ENCODE assay signal across 10 cellular contexts in genomic region chrX:46444011-46444410, GRCh38.
A peak's percentile ranks its signal among the peaks of the same experiment; 100 is the strongest.
DNase-seq lines count a peak whose midpoint lies in the region; ATAC-seq lines count a peak whose summit lies in the region.
"Had no signal": no experiment of that assay in that cellular context is flagged by ENCODE, and none has a peak within 500 bp of the region (broad histone marks: within the 10 kb centered on the region; RNA-seq: fewer than 3 reads in every experiment).

No MANE protein-coding gene starts in this region.

- no peak overlapping the region for H3K4me3 ChIP-seq in skeletal muscle cell (ENCODE audit: low read depth, low read length)

- intact Hi-C loops in activated CD4-positive, alpha-beta memory T cell treated with anti-CD3 and anti-CD28 coated beads for 36 hours (cut with micrococcal nuclease): loop anchor here (10.0 kb wide), 1 partner anchor 131 kb away; the partner anchor contains the start of gene CHST7

- POLR2A ChIA-PET in activated CD4-positive, alpha-beta memory T cell treated with anti-CD3 and anti-CD28 coated beads for 36 hours (lab: Charles Lee): no interaction called here
- POLR2A ChIA-PET in activated CD4-positive, alpha-beta memory T cell treated with anti-CD3 and anti-CD28 coated beads, Interleukin-2, amount 10 ng/mL, durations not matched to agents 7 days and 5 days (lab: Charles Lee): no interaction called here

- no peaks in the 10 kb centered on the region for H3K27me3 Mint-ChIP-seq in activated CD4-positive, alpha-beta memory T cell treated with anti-CD3 and anti-CD28 coated beads for 36 hours
- H3K27me3 Mint-ChIP-seq in activated CD4-positive, alpha-beta memory T cell treated with anti-CD3 and anti-CD28 coated beads, Interleukin-2, amount 10 ng/mL, durations not matched to agents 7 days and 5 days: no peaks in the 10 kb centered on the region

- H3K27ac Mint-ChIP-seq in activated CD4-positive, alpha-beta memory T cell treated with anti-CD3 and anti-CD28 coated beads for 36 hours: no peak overlapping the region
- no peak overlapping the region for H3K27ac Mint-ChIP-seq in activated CD4-positive, alpha-beta memory T cell treated with anti-CD3 and anti-CD28 coated beads, Interleukin-2, amount 10 ng/mL, durations not matched to agents 7 days and 5 days

- no peak overlapping the region for H3K4me3 Mint-ChIP-seq in activated CD4-positive, alpha-beta memory T cell treated with anti-CD3 and anti-CD28 coated beads for 36 hours
- H3K4me3 Mint-ChIP-seq in activated CD4-positive, alpha-beta memory T cell treated with anti-CD3 and anti-CD28 coated beads, Interleukin-2, amount 10 ng/mL, durations not matched to agents 7 days and 5 days: no peak overlapping the region
- H3K4me3 Mint-ChIP-seq: immature natural killer cell had no signal

- H3K36me3 Mint-ChIP-seq in activated CD4-positive, alpha-beta memory T cell treated with anti-CD3 and anti-CD28 coated beads for 36 hours: peaks cover 2% of the 10 kb centered on the region
- H3K36me3 Mint-ChIP-seq in activated CD4-positive, alpha-beta memory T cell treated with anti-CD3 and anti-CD28 coated beads, Interleukin-2, amount 10 ng/mL, durations not matched to agents 7 days and 5 days (ENCODE audit: low read depth): peaks cover 4% of the 10 kb centered on the region
- H3K36me3 Mint-ChIP-seq: immature natural killer cell had no signal

- CTCF ChIA-PET in activated CD4-positive, alpha-beta memory T cell treated with anti-CD3 and anti-CD28 coated beads for 36 hours (lab: Charles Lee): no interaction called here
- CTCF ChIA-PET in activated CD4-positive, alpha-beta memory T cell treated with anti-CD3 and anti-CD28 coated beads, Interleukin-2, amount 10 ng/mL, durations not matched to agents 7 days and 5 days (lab: Charles Lee): no interaction called here

- H3K4me1 Mint-ChIP-seq in activated CD4-positive, alpha-beta memory T cell treated with anti-CD3 and anti-CD28 coated beads for 36 hours (ENCODE audit: low read depth): peaks cover 13% of the 10 kb centered on the region
- H3K4me1 Mint-ChIP-seq in activated CD4-positive, alpha-beta memory T cell treated with anti-CD3 and anti-CD28 coated beads, Interleukin-2, amount 10 ng/mL, durations not matched to agents 7 days and 5 days: peaks cover 18% of the 10 kb centered on the region

- DNase-seq in activated CD4-positive, alpha-beta memory T cell treated with anti-CD3 and anti-CD28 coated beads for 36 hours: peak; percentile 35
- DNase-seq in activated CD4-positive, alpha-beta memory T cell treated with anti-CD3 and anti-CD28 coated beads, Interleukin-2, amount 10 ng/mL, durations not matched to agents 7 days and 5 days: no peak
- DNase-seq in NOMO-1 treated with DMSO at 0.1 percent for 48 hours (lab: John Stamatoyannopoulos, UW; ENCODE audit: unreplicated experiment) (peak; percentile 43), dedifferentiated amniotic fluid mesenchymal stem cell (ENCODE audit: extremely low spot score) (peak; percentile 44), skeletal muscle cell (ENCODE audit: low read depth) (peak; percentile 63), activated gamma-delta T cell (lab: John Stamatoyannopoulos, UW) (no peak)
- no peak for DNase-seq in activated CD8-positive, alpha-beta memory T cell treated with anti-CD3 and anti-CD28 coated beads, Interleukin-2, amount 50 U/mL, for 4 hours
- DNase-seq: anterior cingulate cortex, immature natural killer cell had no signal

- H3K9me3 Mint-ChIP-seq in activated CD4-positive, alpha-beta memory T cell treated with anti-CD3 and anti-CD28 coated beads for 36 hours: no peaks in the 10 kb centered on the region
- no peaks in the 10 kb centered on the region for H3K9me3 Mint-ChIP-seq in activated CD4-positive, alpha-beta memory T cell treated with anti-CD3 and anti-CD28 coated beads, Interleukin-2, amount 10 ng/mL, durations not matched to agents 7 days and 5 days
- H3K9me3 Mint-ChIP-seq: immature natural killer cell had no signal

- ATAC-seq in HG02884 (IDR thresholded peaks at IDR 0.05; ENCODE audit: unreplicated experiment): no peak

Comparison
In these comparisons a context has a peak if more than half of its experiments do, and no peak if none do; other contexts are left out.
1. DNase-seq: peak in activated CD4-positive, alpha-beta memory T cell treated with anti-CD3 and anti-CD28 coated beads for 36 hours (single experiment), NOMO-1 treated with DMSO at 0.1 percent for 48 hours (single experiment), dedifferentiated amniotic fluid mesenchymal stem cell (single experiment) and skeletal muscle cell (single experiment); none in activated CD4-positive, alpha-beta memory T cell treated with anti-CD3 and anti-CD28 coated beads, Interleukin-2, amount 10 ng/mL, durations not matched to agents 7 days and 5 days (single experiment), activated gamma-delta T cell (single experiment) and activated CD8-positive, alpha-beta memory T cell treated with anti-CD3 and anti-CD28 coated beads, Interleukin-2, amount 50 U/mL, for 4 hours (single experiment).